1 cellular context compared by ENCODE assay signal in the genomic region with DNA sequence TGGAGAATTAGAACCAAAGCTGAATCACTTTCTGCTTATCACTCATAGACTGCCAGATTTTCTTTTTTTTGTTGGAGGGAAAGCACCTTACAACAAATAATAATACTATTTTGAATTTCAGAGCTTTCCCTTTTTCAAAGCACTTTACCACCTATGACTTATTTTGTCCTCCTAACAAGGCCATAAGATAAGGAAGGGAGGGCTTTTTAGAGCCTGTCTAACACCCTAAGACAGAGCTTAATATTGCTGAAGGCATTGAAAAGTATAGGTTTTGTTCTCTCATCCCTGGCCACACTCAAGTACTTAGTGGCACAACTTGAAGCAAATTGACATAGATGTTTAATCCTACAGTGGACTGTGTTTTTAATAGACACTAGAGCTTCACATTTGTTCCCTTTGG.
TF ChIP-seq lines count a peak whose summit lies in the region.

No MANE protein-coding gene starts in this region.

TF ChIP-seq in GM12878, 131 proteins besides CTCF, POLR2A, EP300 and RAD21:
- TF ChIP-seq BCL3 (IDR thresholded peaks at IDR 0.05; ENCODE audit: borderline replicate concordance, insufficient read depth, low read depth, low read length, poor library complexity, severe bottlenecking) (peak; percentile 30), JUNB (IDR thresholded peaks at IDR 0.05) (peak; percentile 65)
